ENCODE assay signal across 13 cellular contexts in genomic region chr22:35663371-35663770, GRCh38. TPM values are rescaled to one million over a fixed set of nuclear protein-coding genes. Genes with fewer than 3 reads are reported as not detected.
DNase-seq lines count a peak whose midpoint lies in the region; ATAC-seq, FAIRE-seq and TF ChIP-seq lines count a peak whose summit lies in the region.
"Had no signal": no experiment of that assay in that cellular context is flagged by ENCODE, and none has a peak within 500 bp of the region (broad histone marks: within the 10 kb centered on the region; RNA-seq: fewer than 3 reads in every experiment).

No MANE protein-coding gene starts in this region.

- TF ChIP-seq POLR2A in H1 (IDR thresholded peaks at IDR 0.05; ENCODE audit: control extremely low read depth in 1 of 2, low read depth in 2 of 2, low read length in 2 of 2), result no peak

- no peaks in the 10 kb centered on the region for H3K79me2 ChIP-seq in H1 (ENCODE audit: control insufficient read depth in 1 of 2, insufficient read depth in 2 of 2, low read length in 2 of 2)

- H3K27me3 ChIP-seq in CD4-positive, alpha-beta memory T cell (ENCODE audit: insufficient read depth, low read length), result no peaks in the 10 kb centered on the region
- H3K27me3 ChIP-seq in H1 (replicated peaks in 1 of 4; ENCODE audit: control insufficient read depth in 3 of 4, extremely low read depth in 1 of 4, insufficient read depth in 3 of 4, low read length in 3 of 4) (no peaks in the 10 kb centered on the region), psoas muscle (ENCODE audit: insufficient read depth in 3 of 3, low read length in 2 of 3) (no peaks in the 10 kb centered on the region)
- H3K27me3 ChIP-seq: foreskin keratinocyte had no signal

- H3K79me1 ChIP-seq in H1 (ENCODE audit: low read depth, low read length), result no peaks in the 10 kb centered on the region

- 55% methylated on average over 3 of the region's 3 CpGs; no CpG with 5 or more reads in 1 of the 2 experiments for WGBS in H1 (ENCODE audit: extremely low coverage in 1 of 2, insufficient coverage in 1 of 2, insufficient read length in 1 of 2, insufficient replicate concordance in 2 of 2, low coverage in 1 of 2, low lambda C conversion rate in 2 of 2, missing lambda C conversion rate in 1 of 2), 2 experiments
- 34 to 49% (median 44%) methylated on average over 3 of the region's 3 CpGs for WGBS in psoas muscle, 3 donors

- H3K27ac Mint-ChIP-seq in CD4-positive, alpha-beta memory T cell, result peak overlapping the region; percentile 78 to 98 (median 90)

- H3K36me3 ChIP-seq in CD4-positive, alpha-beta memory T cell (ENCODE audit: insufficient read depth, low read length), result peaks cover 18% of the 10 kb centered on the region
- H3K36me3 ChIP-seq in H1 (ENCODE audit: control insufficient read depth in 2 of 4, insufficient read depth in 4 of 4, low read length in 3 of 4) (peaks cover 0 to 11% (median 1%) of the 10 kb centered on the region in 4 experiments; a peak in 2 of 8 replicates), psoas muscle (ENCODE audit: insufficient read depth in 1 of 2, low read depth in 1 of 2) (peaks cover 9 to 19% of the 10 kb centered on the region in 2 donors)

- no peak overlapping the region for H3K56ac ChIP-seq in H1 (replicated peaks; ENCODE audit: insufficient read length, low read depth, low read length)

- no peak overlapping the region for H2BK20ac ChIP-seq in H1 (ENCODE audit: low read length)

- no peak for TF ChIP-seq EP300 in H1 (IDR thresholded peaks at IDR 0.05; ENCODE audit: borderline replicate concordance in 1 of 2, low read depth in 2 of 2, low read length in 2 of 2)

- no peak overlapping the region for H4K91ac ChIP-seq in H1 (replicated peaks; ENCODE audit: insufficient read length, low read length)

- H3K36me3 Mint-ChIP-seq in CD4-positive, alpha-beta memory T cell, result peaks cover 56 to 71% of the 10 kb centered on the region in 2 donors

- intact Hi-C loops in CD4-positive, alpha-beta memory T cell (cut with micrococcal nuclease), result no loop called here
- intact Hi-C loops in psoas muscle (cut with DNase I), result no loop called here

- peak overlapping the region; percentile 13 to 17; a peak in 1 of 4 replicates for H3K4me2 ChIP-seq in H1 (ENCODE audit: insufficient read depth in 1 of 2, low read depth in 2 of 2, low read length in 2 of 2)

- H2AK5ac ChIP-seq in H1 (ENCODE audit: low read depth, low read length), result no peak overlapping the region

- no peaks in the 10 kb centered on the region for H3K27me3 Mint-ChIP-seq in CD4-positive, alpha-beta memory T cell

- H4K20me1 ChIP-seq in H1 (replicated peaks in 1 of 2; ENCODE audit: control insufficient read depth in 1 of 2, insufficient read depth in 2 of 2, low read length in 2 of 2), result no peaks in the 10 kb centered on the region

- peaks cover 39 to 59% (median 51%) of the 10 kb centered on the region in 4 donors for H3K4me1 Mint-ChIP-seq in CD4-positive, alpha-beta memory T cell

- no peak overlapping the region for H2AFZ ChIP-seq in H1 (ENCODE audit: low read length)

- H3K9ac ChIP-seq in H1 (replicated peaks in 1 of 4; ENCODE audit: extremely low read depth in 1 of 4, low read depth in 3 of 4, low read length in 3 of 4), result no peak overlapping the region

- H3K9me3 ChIP-seq in CD4-positive, alpha-beta memory T cell (ENCODE audit: control insufficient read depth in 1 of 2, low read length in 2 of 2), result no peaks in the 10 kb centered on the region
- peaks cover 30 to 31% of the 10 kb centered on the region in 2 experiments for H3K9me3 ChIP-seq in H1 (ENCODE audit: insufficient read depth in 2 of 2, low read depth in 1 of 2, low read length in 1 of 2)
- H3K9me3 ChIP-seq in psoas muscle, result no peaks in the 10 kb centered on the region

- no peak overlapping the region for H4K8ac ChIP-seq in H1 (ENCODE audit: extremely low read depth, insufficient read depth, low read length)

- no peak overlapping the region for H3K4ac ChIP-seq in H1 (replicated peaks; ENCODE audit: insufficient read length, low read depth, low read length)

- H2BK5ac ChIP-seq in H1 (ENCODE audit: low read depth, low read length), result no peak overlapping the region

- no peak overlapping the region for H3K18ac ChIP-seq in H1 (ENCODE audit: extremely low read depth, low read length)

- H3K4me1 ChIP-seq in CD4-positive, alpha-beta memory T cell (ENCODE audit: insufficient read depth, low read length), result peaks cover 58% of the 10 kb centered on the region
- H3K4me1 ChIP-seq in H1 (replicated peaks in 1 of 4; ENCODE audit: control insufficient read depth in 3 of 4, insufficient read depth in 4 of 4, low read length in 3 of 4) (peaks cover 0 to 10% (median 4%) of the 10 kb centered on the region in 4 experiments; a peak in 2 of 7 replicates), psoas muscle (peaks cover 8% of the 10 kb centered on the region)
- H3K4me1 ChIP-seq: foreskin keratinocyte had no signal

- no peak overlapping the region for H2BK12ac ChIP-seq in H1 (ENCODE audit: low read depth, low read length)

- H3K23me2 ChIP-seq in H1 (ENCODE audit: low read depth, low read length), result no peaks in the 10 kb centered on the region

- H4K5ac ChIP-seq in H1 (ENCODE audit: insufficient read length, low read depth, low read length), result peak overlapping the region; percentile 67

- H3K23ac ChIP-seq in H1 (ENCODE audit: insufficient read length), result no peak overlapping the region

- no peak overlapping the region for H3K14ac ChIP-seq in H1 (ENCODE audit: insufficient read length)

- no peak overlapping the region for H2BK120ac ChIP-seq in H1 (replicated peaks; ENCODE audit: low read depth, low read length)

- CTCF ChIA-PET in CD4-positive, alpha-beta memory T cell (lab: Charles Lee; ENCODE audit: partially characterized antibody), result interaction anchor here (0.7 to 2.8 kb wide), 5 partner anchors 14 to 237 kb away, joined by 3 to 12 read pairs (median 8); partner anchors contain the start of gene APOL6
- CTCF ChIA-PET in H1 (lab: Charles Lee; ENCODE audit: partially characterized antibody), result interaction anchor here (0.5 to 2.5 kb wide), 8 partner anchors 14 to 518 kb away, joined by 3 to 12 read pairs (median 3); no protein-coding TSS in a partner anchor

- H2BK15ac ChIP-seq in H1 (ENCODE audit: low read length), result no peak overlapping the region

- TF ChIP-seq CTCF in H1 (IDR thresholded peaks at IDR 0.05; ENCODE audit: control extremely low read depth in 1 of 3, insufficient read depth in 1 of 3, low read depth in 1 of 3, low read length in 3 of 3) (no peak), psoas muscle (IDR thresholded peaks at IDR 0.05) (no peak)

- H3K9me3 Mint-ChIP-seq in CD4-positive, alpha-beta memory T cell, result peaks cover 0 to 15% (median 4%) of the 10 kb centered on the region in 8 donors

- DNase-seq in CD4-positive, alpha-beta memory T cell, result no peak
- DNase-seq in MV-4-11 (lab: John Stamatoyannopoulos, UW) (peak; percentile 78), H1 (ENCODE audit: low read depth in 1 of 2, low spot score in 2 of 2) (no peak), psoas muscle (no peak)
- DNase-seq: DMS53; foreskin keratinocyte; stimulated activated CD4-positive, alpha-beta T cell treated with anti-CD3 and anti-CD28 coated beads, Interleukin-4, amount 100 ng/mL, for 1 hour had no signal

- H3K27ac ChIP-seq in CD4-positive, alpha-beta memory T cell (ENCODE audit: low read depth, low read length), result peak overlapping the region; percentile 26
- H3K27ac ChIP-seq in H1 (ENCODE audit: low read depth, low read length) (no peak overlapping the region), psoas muscle (no peak overlapping the region)
- H3K27ac ChIP-seq: foreskin keratinocyte had no signal

- FAIRE-seq in H1 (lab: Jason Lieb, UNC), result no peak
- FAIRE-seq: GM18507 had no signal

- no peak for TF ChIP-seq RAD21 in H1 (IDR thresholded peaks at IDR 0.05 in 1 of 2, conservative IDR thresholded peaks at IDR 0.05 in 1 of 2; ENCODE audit: low read depth in 2 of 2, low read length in 2 of 2)

- no peak overlapping the region for H3K4me3 ChIP-seq in CD4-positive, alpha-beta memory T cell (ENCODE audit: low read length in 2 of 2)
- H3K4me3 ChIP-seq in H1 (ENCODE audit: extremely low read depth in 1 of 4, insufficient read depth in 2 of 4, low read depth in 3 of 4, low read length in 4 of 4) (peak overlapping the region in 1 of 4 experiments; percentile 26; a peak in 1 of 8 replicates), psoas muscle (peak overlapping the region; percentile 44)

- ATAC-seq in psoas muscle (no peak), HG02970 (IDR thresholded peaks at IDR 0.05; ENCODE audit: low FRiP score, unreplicated experiment) (no peak), HG03457 (IDR thresholded peaks at IDR 0.05; ENCODE audit: unreplicated experiment) (no peak), HG03097 (IDR thresholded peaks at IDR 0.05; ENCODE audit: low FRiP score, unreplicated experiment) (no peak), HG03521 (IDR thresholded peaks at IDR 0.05; ENCODE audit: unreplicated experiment) (no peak)
- ATAC-seq: foreskin keratinocyte had no signal

- H3K4me3 Mint-ChIP-seq in CD4-positive, alpha-beta memory T cell, result peak overlapping the region; percentile 49 to 85 (median 72)

- POLR2A ChIA-PET in CD4-positive, alpha-beta memory T cell (lab: Charles Lee; ENCODE audit: partially characterized antibody), result interaction anchor here (10.5 kb wide), 1 partner anchor 15 kb away, joined by 214 read pairs; the partner anchor contains the start of gene APOL6
- POLR2A ChIA-PET in H1 (lab: Charles Lee; ENCODE audit: partially characterized antibody), result interaction anchor here (0.6 to 1.0 kb wide), 3 partner anchors 27 to 548 kb away, joined by 3 read pairs; no protein-coding TSS in a partner anchor

RNA-seq across cellular contexts. Expression of gene APOL6, which starts 15.1 kb away (rescaled TPM):
- 10 to 100 TPM; 50.6 to 52.0 TPM for total RNA-seq in CD4-positive, alpha-beta memory T cell
- polyA plus RNA-seq in CD4-positive, alpha-beta memory T cell, result 10 to 100 TPM in 1 of 2 donors, 1 to 10 TPM in 1; 8.5 to 24.1 TPM
- 0.13 TPM in 2 replicates for total RNA-seq in H1 (2021; fragmentation: NEBNext Ultra II Directional; extraction: Animal tissue kit (Norgen Biotek cat#: 25700))
- polyA plus RNA-seq in H1 (2011; rRNA removed) (0.06 and 0.08 TPM in 2 replicates), psoas muscle (1 to 10 TPM in 2 of 3 donors, under 1 TPM in 1; 0.87 to 2.4 (median 1.0) TPM)
- polyA plus RNA-seq in H1 (2011; cell fraction: cytosol; rRNA removed), result 0.10 TPM
- polyA plus RNA-seq in H1 (2011; cell fraction: nucleus; rRNA removed), result 0.09 TPM
- polyA plus RNA-seq in H1 (2012, experiment 1 of 2), result 0.08 to 0.17 TPM (median 0.11 TPM) in 4 replicates
- 0.04 TPM for polyA plus RNA-seq in H1 (2012, experiment 2 of 2)
- polyA plus RNA-seq in H1 (2013, experiment 1 of 2), result 0.10 TPM
- polyA plus RNA-seq in H1 (2013, experiment 2 of 2), result 0.07 TPM
- 0.19 and 0.34 TPM in 2 replicates for polyA minus RNA-seq in H1 (2011; rRNA and poly(A)+ RNA removed)
- 0.22 TPM for polyA minus RNA-seq in H1 (2011; cell fraction: cytosol; rRNA and poly(A)+ RNA removed)
- polyA minus RNA-seq in H1 (2011; cell fraction: nucleus; rRNA and poly(A)+ RNA removed), result 0.60 TPM
- total RNA-seq in psoas muscle, result 1 to 10 TPM; 1.8 to 9.5 (median 6.1) TPM

RNA-seq across cellular contexts. Expression of gene MB, which starts 46.2 kb away (rescaled TPM):
- total RNA-seq in CD4-positive, alpha-beta memory T cell, result not detected
- not detected for polyA plus RNA-seq in CD4-positive, alpha-beta memory T cell
- not detected in 2 replicates for total RNA-seq in H1 (2021; fragmentation: NEBNext Ultra II Directional; extraction: Animal tissue kit (Norgen Biotek cat#: 25700))
- polyA plus RNA-seq in H1 (2011; rRNA removed), result 1.5 and 1.7 TPM in 2 replicates
- polyA plus RNA-seq in H1 (2011; cell fraction: cytosol; rRNA removed), result 1.6 TPM
- 1.5 TPM for polyA plus RNA-seq in H1 (2011; cell fraction: nucleus; rRNA removed)
- 0.31 to 1.7 TPM (median 1.2 TPM) in 4 replicates for polyA plus RNA-seq in H1 (2012, experiment 1 of 2)
- 0.24 TPM for polyA plus RNA-seq in H1 (2012, experiment 2 of 2)
- polyA plus RNA-seq in H1 (2013, experiment 1 of 2), result 0.10 TPM
- polyA plus RNA-seq in H1 (2013, experiment 2 of 2), result 0.11 TPM
- polyA minus RNA-seq in H1 (2011; rRNA and poly(A)+ RNA removed), result 0.63 TPM in 1 of 2 replicates, not detected in the other
- not detected for polyA minus RNA-seq in H1 (2011; cell fraction: cytosol; rRNA and poly(A)+ RNA removed)
- not detected for polyA minus RNA-seq in H1 (2011; cell fraction: nucleus; rRNA and poly(A)+ RNA removed)
- 1,000 to 10,000 TPM; 6,836 to 9,981 (median 8,612) TPM for total RNA-seq in psoas muscle
- polyA plus RNA-seq in psoas muscle, result over 10,000 TPM in 2 of 3 donors, 1,000 to 10,000 TPM in 1; 9,385 to 12,606 (median 10,019) TPM
- total RNA-seq: foreskin keratinocyte had no signal
- polyA plus RNA-seq: foreskin keratinocyte had no signal

RNA-seq across cellular contexts. Expression of gene APOL5, which starts 54.3 kb away (rescaled TPM):
- not detected for total RNA-seq in CD4-positive, alpha-beta memory T cell
- polyA plus RNA-seq in CD4-positive, alpha-beta memory T cell, result not detected
- not detected in 2 replicates for total RNA-seq in H1 (2021; fragmentation: NEBNext Ultra II Directional; extraction: Animal tissue kit (Norgen Biotek cat#: 25700))
- not detected in 2 replicates for polyA plus RNA-seq in H1 (2011; rRNA removed)
- polyA plus RNA-seq in H1 (2011; cell fraction: cytosol; rRNA removed), result not detected
- polyA plus RNA-seq in H1 (2011; cell fraction: nucleus; rRNA removed), result not detected
- polyA plus RNA-seq in H1 (2012, experiment 1 of 2), result not detected in 4 replicates
- polyA plus RNA-seq in H1 (2012, experiment 2 of 2), result not detected
- not detected for polyA plus RNA-seq in H1 (2013, experiment 1 of 2)
- not detected for polyA plus RNA-seq in H1 (2013, experiment 2 of 2)
- polyA minus RNA-seq in H1 (2011; rRNA and poly(A)+ RNA removed), result not detected in 2 replicates
- polyA minus RNA-seq in H1 (2011; cell fraction: cytosol; rRNA and poly(A)+ RNA removed), result not detected
- not detected for polyA minus RNA-seq in H1 (2011; cell fraction: nucleus; rRNA and poly(A)+ RNA removed)
- total RNA-seq in psoas muscle, result under 1 TPM in 1 of 4 donors, not detected in 3; 0.45 TPM
- under 1 TPM; 0.04 to 0.15 (median 0.04) TPM for polyA plus RNA-seq in psoas muscle
- total RNA-seq: foreskin keratinocyte, mucosa of gallbladder had no signal
- polyA plus RNA-seq: foreskin keratinocyte had no signal

Comparison
In these comparisons a context has a peak if more than half of its experiments do, and no peak if none do; other contexts are left out.
1. RNA of gene APOL6, which starts 15.1 kb away (total RNA-seq): 50.6 to 52.0 TPM in CD4-positive, alpha-beta memory T cell; 1.8 to 9.5 TPM in psoas muscle and 0.13 TPM in H1; every median in the first group is over 4 times any median in the second.
2. RNA of gene MB, which starts 46.2 kb away (total RNA-seq): 6,836 to 9,981 TPM in psoas muscle; not detected in H1 and not detected in CD4-positive, alpha-beta memory T cell; every median in the first group is over 1,000 times any median in the second.